Comparison of ENCODE assay signal across 1 cellular context in genomic region chr3:129461461-129462146, GRCh38.
TF ChIP-seq lines count a peak whose summit lies in the region.

No MANE protein-coding gene starts in this region.

TF ChIP-seq in K562, 482 proteins besides CTCF, POLR2A, EP300 and RAD21 (continued from another document):
- TF ChIP-seq DEAF1 (CRISPR knock-in tag; IDR thresholded peaks at IDR 0.05) (no peak), RNF2 (IDR thresholded peaks at IDR 0.05) (peak; percentile 83; the same call in 1 of the 2 replicates), POLR2AphosphoS2 (IDR thresholded peaks at IDR 0.05; ENCODE audit: low read length) (no peak), NR2C1 (IDR thresholded peaks at IDR 0.05) (no peak), NR2C1 (tag; IDR thresholded peaks at IDR 0.05) (no peak), ZNF707 (CRISPR knock-in tag; conservative IDR thresholded peaks at IDR 0.05) (no peak), POLR2B (IDR thresholded peaks at IDR 0.05; ENCODE audit: low read depth, partially characterized antibody) (no peak), XRCC4 (IDR thresholded peaks at IDR 0.05; ENCODE audit: extremely low read depth, insufficient read depth, insufficient read length) (no peak), ADNP (tag; IDR thresholded peaks at IDR 0.05) (no peak), MXI1 (IDR thresholded peaks at IDR 0.05; ENCODE audit: low read depth, low read length) (peak; percentile 92; the same call in 1 of the 2 replicates), ELF4 (CRISPR knock-in tag; IDR thresholded peaks at IDR 0.05) (peak; percentile 61; the same call in 1 of the 2 replicates), ZNF57 (CRISPR knock-in tag; IDR thresholded peaks at IDR 0.05) (no peak), PML (IDR thresholded peaks at IDR 0.05; ENCODE audit: low read length) (peak; percentile 97), NR2C2 (CRISPR knock-in tag; IDR thresholded peaks at IDR 0.05) (no peak), NR2C2 (tag; IDR thresholded peaks at IDR 0.05) (peak; percentile 64), E2F8 (IDR thresholded peaks at IDR 0.05; ENCODE audit: low read depth, partially characterized antibody) (no peak), BRF2 (IDR thresholded peaks at IDR 0.05; ENCODE audit: borderline replicate concordance, insufficient read depth, insufficient read length) (no peak), ATF3 (IDR thresholded peaks at IDR 0.05) (peak; percentile 70; the same call in 1 of the 2 replicates), ATF3 (CRISPR knock-in tag; conservative IDR thresholded peaks at IDR 0.05) (0 out of 2 replicates have a peak, but pooled peaks have one; percentile 26), TCF15 (CRISPR knock-in tag; IDR thresholded peaks at IDR 0.05) (no peak), SAFB2 (IDR thresholded peaks at IDR 0.05; ENCODE audit: borderline replicate concordance, low read depth, low read length, severe bottlenecking) (no peak), MTA3 (IDR thresholded peaks at IDR 0.05; ENCODE audit: borderline replicate concordance) (no peak; the same call in 1 of the 2 replicates), SMC3 (conservative IDR thresholded peaks at IDR 0.05; ENCODE audit: insufficient read depth, low read depth, low read length) (no peak), TCF3 (CRISPR knock-in tag; IDR thresholded peaks at IDR 0.05) (peak; percentile 99), POLR3A (IDR thresholded peaks at IDR 0.05; ENCODE audit: borderline replicate concordance, extremely low read depth, insufficient read depth, insufficient read length) (no peak), ZNF551 (CRISPR knock-in tag; IDR thresholded peaks at IDR 0.05) (no peak), E4F1 (CRISPR knock-in tag; IDR thresholded peaks at IDR 0.05; ENCODE audit: borderline replicate concordance) (no peak), ZNF695 (CRISPR knock-in tag; IDR thresholded peaks at IDR 0.05) (no peak), RBM25 (IDR thresholded peaks at IDR 0.05; ENCODE audit: low read depth, low read length, severe bottlenecking) (no peak), ZNF217 (CRISPR knock-in tag; IDR thresholded peaks at IDR 0.05) (no peak), BMI1 (IDR thresholded peaks at IDR 0.05; ENCODE audit: low read length) (peak; percentile 88), SRF (CRISPR knock-in tag; IDR thresholded peaks at IDR 0.05) (no peak), ZNF696 (CRISPR knock-in tag; conservative IDR thresholded peaks at IDR 0.05) (no peak), SP2 (IDR thresholded peaks at IDR 0.05; ENCODE audit: extremely low read depth, low read depth, low read length, poor library complexity, severe bottlenecking) (no peak), ZBTB17 (CRISPR knock-in tag; IDR thresholded peaks at IDR 0.05) (no peak), NFIX (CRISPR knock-in tag; IDR thresholded peaks at IDR 0.05; ENCODE audit: low read depth) (no peak), E2F5 (CRISPR knock-in tag; IDR thresholded peaks at IDR 0.05) (no peak), MCM7 (IDR thresholded peaks at IDR 0.05) (no peak), CGGBP1 (CRISPR knock-in tag; IDR thresholded peaks at IDR 0.05) (no peak), AFF4 (CRISPR knock-in tag; IDR thresholded peaks at IDR 0.05) (no peak), HSF4 (CRISPR knock-in tag; IDR thresholded peaks at IDR 0.05; ENCODE audit: borderline replicate concordance) (no peak), RFX1 (IDR thresholded peaks at IDR 0.05) (peak; percentile 96), ELF1 (tag; IDR thresholded peaks at IDR 0.05) (no peak), MEF2A (IDR thresholded peaks at IDR 0.05; ENCODE audit: control insufficient read depth, low read depth, low read length) (peak; percentile 11; the same call in 1 of the 2 replicates), SPI1 (IDR thresholded peaks at IDR 0.05; ENCODE audit: borderline replicate concordance, low read depth, low read length) (0 out of 2 replicates have a peak, but pooled peaks have one; percentile 17), SIN3B (IDR thresholded peaks at IDR 0.05; ENCODE audit: low read depth) (no peak)
